38 cellular contexts compared by ENCODE assay signal in the genomic region with DNA sequence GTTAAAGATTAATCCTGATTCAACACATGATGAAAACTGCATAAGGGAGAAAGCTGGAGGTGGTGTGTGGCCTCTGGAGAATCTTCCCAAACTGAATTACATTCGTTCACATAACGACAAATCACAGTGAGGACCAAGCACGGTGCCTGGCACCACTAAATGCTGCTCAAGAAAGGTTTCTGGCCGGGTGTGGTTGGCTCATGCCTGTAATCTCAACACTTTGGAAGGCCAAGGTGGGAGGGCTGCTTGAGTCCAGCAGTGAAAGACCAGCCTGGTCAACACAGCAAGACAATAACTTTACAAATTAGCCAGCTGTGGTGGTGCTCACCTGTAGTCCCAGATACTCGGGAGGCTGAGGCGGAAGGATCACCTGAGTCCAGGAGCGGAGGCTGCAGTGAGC. TPM values are rescaled to one million over a fixed set of nuclear protein-coding genes. Genes with fewer than 3 reads are reported as not detected.
"Had no signal": no experiment of that assay in that cellular context is flagged by ENCODE, and none has a peak within 500 bp of the region (broad histone marks: within the 10 kb centered on the region; RNA-seq: fewer than 3 reads in every experiment).

No MANE protein-coding gene starts in this region.

- H3K27ac ChIP-seq: KMS-11 had no signal

- H3K4me2 ChIP-seq: KMS-11 had no signal

- H3K4me3 ChIP-seq: MG63 had no signal

- H3K9me3 ChIP-seq: MG63 had no signal

- H3K27me3 ChIP-seq: MG63 had no signal

- DNase-seq: Karpas-422, Kasumi-1, KBM-7, KG1, MG63, MV-4-11, NCI-H1048, NCI-H1092, NCI-H1092 treated with DMSO at 0.1 percent for 48 hours, NCI-H1105, NCI-H1105 treated with DMSO at 0.1 percent for 48 hours, NCI-H1417, NCI-H1417 treated with DMSO at 0.1 percent for 48 hours, NCI-H1436, NCI-H1436 treated with DMSO at 0.1 percent for 48 hours, NCI-H146, NCI-H1694, NCI-H1694 treated with DMSO at 0.1 percent for 48 hours, NCI-H187, NCI-H187 treated with DMSO at 0.1 percent for 48 hours, NCI-H1930, NCI-H2029, NCI-H2029 treated with DMSO at 0.1 percent for 48 hours, NCI-H2081, NCI-H2081 treated with DMSO at 0.1 percent for 48 hours, NCI-H2107, NCI-H2171, NCI-H2171 treated with DMSO at 0.1 percent for 48 hours, NCI-H2227 treated with DMSO at 0.1 percent for 48 hours, NCI-H226, NCI-H345, NCI-H446, NCI-H446 treated with DMSO at 0.1 percent for 48 hours had no signal

- H3K9ac ChIP-seq: KMS-11 had no signal

RNA-seq across cellular contexts. Expression of a gene that starts 9.6 kb away (rescaled TPM):
- total RNA-seq: LHCN-M2, M059J, MCF 10A, NCI-H460 had no signal
